8 cellular contexts compared by ENCODE assay signal in genomic region chr7:72830567-72830966, GRCh38. TPM values are rescaled to one million over a fixed set of nuclear protein-coding genes. Genes with fewer than 3 reads are reported as not detected.
A peak's percentile ranks its signal among the peaks of the same experiment; 100 is the strongest.
DNase-seq lines count a peak whose midpoint lies in the region; ATAC-seq, FAIRE-seq and TF ChIP-seq lines count a peak whose summit lies in the region.
"Not testable (repeated sequence)": the region's sequence is repeated elsewhere in the genome, so short reads cannot be mapped to it uniquely, and the experiment has no call there.

No MANE protein-coding gene starts in this region.

- H2BK15ac ChIP-seq in IMR-90 (ENCODE audit: low read depth, low read length): not testable (repeated sequence)

- not testable (repeated sequence) for H3K4me1 ChIP-seq in IMR-90 (ENCODE audit: control insufficient read depth, insufficient read depth, low read length); esophagus (ENCODE audit: control insufficient read depth in 2 of 2, insufficient read depth in 2 of 2, low read length in 1 of 2); ovary (ENCODE audit: insufficient read depth)
- H3K4me1 ChIP-seq in HepG2 (ENCODE audit: insufficient read depth, low read length): peaks cover 12% of the 10 kb centered on the region
- H3K4me1 ChIP-seq in tibial artery: peaks cover 0 to 41% (median 21%) of the 10 kb centered on the region in 4 donors

- not testable (repeated sequence) for ATAC-seq in CD4-positive, alpha-beta T cell (ENCODE audit: poor library complexity); IMR-90 (ENCODE audit: low read depth); HepG2

- not testable (repeated sequence) for H2AK5ac ChIP-seq in IMR-90 (ENCODE audit: low read depth, low read length)

- H3K4me2 ChIP-seq in IMR-90 (ENCODE audit: low read depth, low read length): peak overlapping the region; percentile 76
- peak overlapping the region; percentile 64 for H3K4me2 ChIP-seq in HepG2 (ENCODE audit: low read depth, low read length)

- H2BK20ac ChIP-seq in IMR-90 (ENCODE audit: low read depth, low read length): not testable (repeated sequence)

- peaks cover 24% of the 10 kb centered on the region for H3K4me1 Mint-ChIP-seq in CD4-positive, alpha-beta T cell (ENCODE audit: low read depth)
- H3K4me1 Mint-ChIP-seq in T-helper 2 cell treated with Interferon-gamma antibody and Interleukin-4, amounts not matched to agents 5 μg/mL and 100 μg/mL, for 36 hours (ENCODE audit: low read depth): peaks cover 20% of the 10 kb centered on the region

- not testable (repeated sequence) for DNase-seq in CD4-positive, alpha-beta T cell; T-helper 2 cell treated with Interferon-gamma antibody and Interleukin-4, amounts not matched to agents 5 μg/mL and 100 μg/mL, for 36 hours (ENCODE audit: low spot score); astrocyte of the cerebellum (ENCODE audit: low read depth); HepG2 (ENCODE audit: low spot score); ovary; tibial artery
- DNase-seq in IMR-90: peak; percentile 2

- H2BK5ac ChIP-seq in IMR-90 (ENCODE audit: low read depth, low read length, poor library complexity, severe bottlenecking): peak overlapping the region; percentile 21

- H3K9me3 ChIP-seq in CD4-positive, alpha-beta T cell (ENCODE audit: control insufficient read depth, low read length); IMR-90 (ENCODE audit: control insufficient read depth, insufficient read depth, low read length); esophagus (ENCODE audit: control insufficient read depth in 2 of 2, insufficient read depth in 1 of 2, low read depth in 1 of 2, low read length in 1 of 2); HepG2 (ENCODE audit: low read length); ovary; tibial artery: not testable (repeated sequence)

- not testable (repeated sequence) for FAIRE-seq in HepG2 (lab: Jason Lieb, UNC)

- H3K56ac ChIP-seq in IMR-90 (ENCODE audit: extremely low read depth, insufficient read depth, low read length): not testable (repeated sequence)

- H2AK9ac ChIP-seq in IMR-90 (replicated peaks; ENCODE audit: low read depth, low read length, poor library complexity): not testable (repeated sequence)

- H4K8ac ChIP-seq in IMR-90 (ENCODE audit: low read depth in 2 of 2, low read length in 2 of 2): 0 out of 4 replicates have a peak overlapping the region, but pooled peaks of 1 of the 2 experiments have one; percentile 14

- intact Hi-C loops in CD4-positive, alpha-beta T cell (cut with DNase I, micrococcal nuclease): loop anchor here in 1 of 2 experiments (5.0 kb wide), 1 partner anchor 52 kb away; no protein-coding TSS in a partner anchor
- intact Hi-C loops in IMR-90 (cut with micrococcal nuclease); HepG2 (cut with micrococcal nuclease; ENCODE audit: unreplicated experiment); ovary (cut with DNase I); tibial artery (cut with DNase I; ENCODE audit: low total_unique reads): not testable (repeated sequence)

- peak overlapping the region; percentile 94 for H3K27ac Mint-ChIP-seq in CD4-positive, alpha-beta T cell
- H3K27ac Mint-ChIP-seq in T-helper 2 cell treated with Interferon-gamma antibody and Interleukin-4, amounts not matched to agents 5 μg/mL and 100 μg/mL, for 36 hours: peak overlapping the region; percentile 98

- peaks cover 4 to 16% of the 10 kb centered on the region in 2 experiments; a peak in 3 of 4 replicates for H3K79me1 ChIP-seq in IMR-90 (ENCODE audit: low read depth in 1 of 2, low read length in 2 of 2)

- not testable (repeated sequence) for H3K9me1 ChIP-seq in IMR-90 (ENCODE audit: insufficient read depth, low read length)

- CTCF ChIA-PET in CD4-positive, alpha-beta T cell (lab: Charles Lee); IMR-90 (lab: Yijun Ruan, JAX); HepG2 (lab: Yijun Ruan, JAX; ENCODE audit: low intra/inter-chr PET ratio, low total read pairs): not testable (repeated sequence)

- 0 out of 2 replicates have a peak overlapping the region, but pooled peaks have one; percentile 3 for H3K14ac ChIP-seq in IMR-90 (replicated peaks; ENCODE audit: low read depth, low read length)

- H2AFZ ChIP-seq in IMR-90 (replicated peaks; ENCODE audit: low read length, poor library complexity); HepG2 (ENCODE audit: low read length): not testable (repeated sequence)

- H3K9ac ChIP-seq in IMR-90 (ENCODE audit: low read depth, low read length) (peak overlapping the region; percentile 73; the same call in 1 of the 2 replicates), HepG2 (ENCODE audit: insufficient read depth, low read depth, low read length) (peak overlapping the region; percentile 84)

- TF ChIP-seq EP300 in HepG2 (IDR thresholded peaks at IDR 0.05; ENCODE audit: low read depth in 2 of 2, low read length in 2 of 2); HepG2 (CRISPR knock-in tag; IDR thresholded peaks at IDR 0.05; ENCODE audit: borderline replicate concordance); ovary (IDR thresholded peaks at IDR 0.05): not testable (repeated sequence)

- not testable (repeated sequence) for H3K27me3 ChIP-seq in CD4-positive, alpha-beta T cell (ENCODE audit: control insufficient read depth, insufficient read depth, low read length); IMR-90 (ENCODE audit: control insufficient read depth, insufficient read depth, low read length); esophagus (ENCODE audit: control insufficient read depth in 1 of 2, insufficient read depth in 2 of 2, low read length in 2 of 2); HepG2 (ENCODE audit: control insufficient read depth in 1 of 2, insufficient read depth in 2 of 2, low read length in 2 of 2); ovary; tibial artery

- H4K5ac ChIP-seq in IMR-90 (ENCODE audit: low read depth, low read length): not testable (repeated sequence)

- H4K20me1 ChIP-seq in IMR-90 (ENCODE audit: insufficient read depth, low read length); HepG2 (ENCODE audit: insufficient read depth, low read length): not testable (repeated sequence)

- H3K4me3 ChIP-seq in IMR-90 (ENCODE audit: insufficient read depth, low read depth, low read length) (peak overlapping the region; percentile 63), astrocyte of the cerebellum (ENCODE audit: low read depth, low read length) (peak overlapping the region; percentile 58), esophagus (ENCODE audit: low read depth in 1 of 2, low read length in 2 of 2) (peak overlapping the region; percentile 70 to 74), HepG2 (replicated peaks in 1 of 3; ENCODE audit: insufficient read depth in 1 of 3, low read depth in 2 of 3, low read length in 3 of 3) (peak overlapping the region; percentile 71 to 78 (median 72); a peak in 4 of 6 replicates), ovary (peak overlapping the region; percentile 93), tibial artery (peak overlapping the region; percentile 69 to 79)

- H3K79me2 ChIP-seq in HepG2 (ENCODE audit: insufficient read depth, low read length): peaks cover 17% of the 10 kb centered on the region

- not testable (repeated sequence) for H3K4ac ChIP-seq in IMR-90 (ENCODE audit: low read depth, low read length)

- TF ChIP-seq POLR2A in IMR-90 (IDR thresholded peaks at IDR 0.05; ENCODE audit: low read depth, low read length); HepG2 (IDR thresholded peaks at IDR 0.05; ENCODE audit: insufficient read depth in 1 of 2, low read depth in 2 of 2, low read length in 2 of 2); ovary (IDR thresholded peaks at IDR 0.05): not testable (repeated sequence)

- not testable (repeated sequence) for H3K27me3 Mint-ChIP-seq in CD4-positive, alpha-beta T cell; T-helper 2 cell treated with Interferon-gamma antibody and Interleukin-4, amounts not matched to agents 5 μg/mL and 100 μg/mL, for 36 hours (ENCODE audit: low read depth)

- not testable (repeated sequence) for H2BK120ac ChIP-seq in IMR-90 (ENCODE audit: low read depth, low read length)

- not testable (repeated sequence) for BruUV-seq in IMR-90 (replicated peaks; lab: Mats Ljungman, UMichigan); HepG2 (replicated peaks; lab: Mats Ljungman, UMichigan)

- not testable (repeated sequence) for TF ChIP-seq RAD21 in IMR-90 (IDR thresholded peaks at IDR 0.05; ENCODE audit: low read length); HepG2 (CRISPR knock-in tag; IDR thresholded peaks at IDR 0.05)

- not testable (repeated sequence) for H3K18ac ChIP-seq in IMR-90 (ENCODE audit: low read depth, low read length)

- not testable (repeated sequence) for TF ChIP-seq CTCF in CD4-positive, alpha-beta T cell (IDR thresholded peaks at IDR 0.05); IMR-90 (conservative IDR thresholded peaks at IDR 0.05; ENCODE audit: low read depth, low read length); astrocyte of the cerebellum (IDR thresholded peaks at IDR 0.05; ENCODE audit: low read depth, low read length, missing control alignments); HepG2 (CRISPR knock-in tag; IDR thresholded peaks at IDR 0.05); ovary (IDR thresholded peaks at IDR 0.05); tibial artery (IDR thresholded peaks at IDR 0.05)

- H4K91ac ChIP-seq in IMR-90 (ENCODE audit: insufficient read depth, low read depth, low read length): not testable (repeated sequence)

- H3K27ac ChIP-seq in CD4-positive, alpha-beta T cell (ENCODE audit: low read depth, low read length); IMR-90 (ENCODE audit: insufficient read depth, low read length); HepG2 (ENCODE audit: extremely low read length, insufficient read depth, low read length): not testable (repeated sequence)
- H3K27ac ChIP-seq in esophagus (ENCODE audit: low read depth in 2 of 2, low read length in 1 of 2) (peak overlapping the region; percentile 96 to 98), ovary (peak overlapping the region in 1 of 2 donors; percentile 90), tibial artery (peak overlapping the region; percentile 94 to 95)

- not testable (repeated sequence) for H3K9me3 Mint-ChIP-seq in CD4-positive, alpha-beta T cell; T-helper 2 cell treated with Interferon-gamma antibody and Interleukin-4, amounts not matched to agents 5 μg/mL and 100 μg/mL, for 36 hours

- WGBS in IMR-90 (ENCODE audit: extremely low coverage in 2 of 2, insufficient read length in 1 of 2), 2 experiments: no CpG with 5 or more reads among the region's 5 CpGs
- WGBS in esophagus, 2 donors: 17 to 30% methylated on average over 3 to 5 of the region's 5 CpGs
- WGBS in HepG2 (ENCODE audit: low lambda C conversion rate): 55% methylated on average over 5 of the region's 5 CpGs
- 11 to 22% (median 18%) methylated on average over 5 of the region's 5 CpGs for WGBS in ovary, 3 donors

- not testable (repeated sequence) for H3K36me3 ChIP-seq in IMR-90 (ENCODE audit: control insufficient read depth, insufficient read depth, low read length); esophagus (ENCODE audit: control insufficient read depth in 2 of 2, insufficient read depth in 2 of 2, low read length in 1 of 2); ovary
- peaks cover 1 to 18% of the 10 kb centered on the region in 2 experiments; a peak in 3 of 5 replicates for H3K36me3 ChIP-seq in HepG2 (replicated peaks in 1 of 2; ENCODE audit: control insufficient read depth in 1 of 2, insufficient read depth in 2 of 2, low read length in 2 of 2)
- peaks cover 42 to 43% (median 42%) of the 10 kb centered on the region in 3 donors for H3K36me3 ChIP-seq in tibial artery

- peak overlapping the region; percentile 54 for H3K4me3 Mint-ChIP-seq in CD4-positive, alpha-beta T cell
- peak overlapping the region; percentile 93 for H3K4me3 Mint-ChIP-seq in T-helper 2 cell treated with Interferon-gamma antibody and Interleukin-4, amounts not matched to agents 5 μg/mL and 100 μg/mL, for 36 hours

- POLR2A ChIA-PET in CD4-positive, alpha-beta T cell (lab: Charles Lee): interaction anchor here (1.9 kb wide), 1 partner anchor 8 kb away, joined by 14 read pairs; no protein-coding TSS in a partner anchor
- POLR2A ChIA-PET in IMR-90 (lab: Charles Lee; ENCODE audit: unreplicated experiment): not testable (repeated sequence)
- POLR2A ChIA-PET in HepG2 (lab: Yijun Ruan, JAX): interaction anchor here (1.9 kb wide), 1 partner anchor 29 kb away, joined by 5 read pairs; no protein-coding TSS in a partner anchor

- dilution Hi-C loops in IMR-90 (cut with HindIII; ENCODE audit: low sequenced_read_pairs, unreplicated experiment): not testable (repeated sequence)

- H3K23ac ChIP-seq in IMR-90 (ENCODE audit: low read depth, low read length): not testable (repeated sequence)

- H3K36me3 Mint-ChIP-seq in CD4-positive, alpha-beta T cell (ENCODE audit: low read depth): peaks cover 54% of the 10 kb centered on the region
- H3K36me3 Mint-ChIP-seq in T-helper 2 cell treated with Interferon-gamma antibody and Interleukin-4, amounts not matched to agents 5 μg/mL and 100 μg/mL, for 36 hours (ENCODE audit: low read depth): peaks cover 27% of the 10 kb centered on the region

- in situ Hi-C loops in IMR-90 (cut with MboI; ENCODE audit: low sequenced_read_pairs); astrocyte of the cerebellum (cut with HindIII; ENCODE audit: low sequenced_read_pairs); HepG2 (cut with HindIII; ENCODE audit: extremely low pct_ligation_motif_present, low pct_unique_long_range_greater_than_20kb): not testable (repeated sequence)

RNA-seq across cellular contexts. Expression of gene TYW1B, which starts 2.6 kb away (rescaled TPM):
- total RNA-seq in CD4-positive, alpha-beta T cell: 1 to 10 TPM; 3.6 to 4.0 TPM
- total RNA-seq in IMR-90 (2012; rRNA removed) (1.7 and 1.8 TPM in 2 replicates), HepG2 (2016; rRNA removed; fragmentation: Illumina TruSeq; extraction: Trizol) (3.3 and 5.5 TPM in 2 replicates), ovary (1 to 10 TPM; 2.9 to 7.6 (median 3.4) TPM)
- polyA plus RNA-seq in IMR-90 (2012; rRNA removed) (0.73 and 1.0 TPM in 2 replicates), esophagus (1 to 10 TPM in 1 of 2 donors, under 1 TPM in 1; 0.89 to 1.9 TPM), HepG2 (2011; rRNA removed) (1.8 and 2.0 TPM in 2 replicates), ovary (1 to 10 TPM; 2.5 to 2.8 TPM)
- 0.16 and 0.28 TPM in 2 replicates for polyA plus RNA-seq in IMR-90 (2012; cell fraction: cytosol; rRNA removed)
- polyA plus RNA-seq in IMR-90 (2012; cell fraction: nucleus; rRNA removed; ENCODE audit: low replicate concordance): 0.40 and 2.0 TPM in 2 replicates
- 1.5 and 1.6 TPM in 2 replicates for total RNA-seq in HepG2 (2016; cell fraction: cytosol; rRNA removed; fragmentation: Illumina TruSeq; extraction: Trizol; ENCODE audit: low read depth)
- total RNA-seq in HepG2 (2016; cell fraction: insoluble cytoplasmic fraction; rRNA removed; fragmentation: Illumina TruSeq; extraction: Trizol): 2.8 and 5.6 TPM in 2 replicates
- 1.2 and 1.3 TPM in 2 replicates for total RNA-seq in HepG2 (2016; cell fraction: membrane; rRNA removed; fragmentation: Illumina TruSeq; extraction: Trizol)
- total RNA-seq in HepG2 (2016; cell fraction: nucleus; rRNA removed; fragmentation: Illumina TruSeq; extraction: Trizol): 9.3 and 10.6 TPM in 2 replicates
- polyA plus RNA-seq in HepG2 (2011; cell fraction: cytosol; rRNA removed): 1.1 and 1.4 TPM in 2 replicates
- 1.1 and 1.4 TPM in 2 replicates for polyA plus RNA-seq in HepG2 (2011; cell fraction: nucleus; rRNA removed)
- 1.9 TPM in 2 replicates for polyA plus RNA-seq in HepG2 (2012)
- polyA plus RNA-seq in HepG2 (2016; cell fraction: cytosol; fragmentation: Illumina TruSeq; extraction: Trizol; ENCODE audit: low read depth): 0.45 and 0.68 TPM in 2 replicates
- 1.6 and 1.9 TPM in 2 replicates for polyA plus RNA-seq in HepG2 (2016; cell fraction: insoluble cytoplasmic fraction; fragmentation: Illumina TruSeq; extraction: Trizol; ENCODE audit: low read depth)
- 0.79 and 1.1 TPM in 2 replicates for polyA plus RNA-seq in HepG2 (2016; cell fraction: membrane; fragmentation: Illumina TruSeq; extraction: Trizol; ENCODE audit: low read depth)
- 4.3 and 4.4 TPM in 2 replicates for polyA plus RNA-seq in HepG2 (2016; cell fraction: nucleus; fragmentation: Illumina TruSeq; extraction: Trizol; ENCODE audit: insufficient read depth, low read depth)
- 2.6 and 4.8 TPM in 2 replicates for polyA minus RNA-seq in HepG2 (2011; rRNA and poly(A)+ RNA removed; ENCODE audit: low replicate concordance)
- polyA minus RNA-seq in HepG2 (2011; cell fraction: cytosol; rRNA and poly(A)+ RNA removed): 1.6 and 2.0 TPM in 2 replicates
- polyA minus RNA-seq in HepG2 (2011; cell fraction: nucleus; rRNA and poly(A)+ RNA removed): 8.5 and 9.2 TPM in 2 replicates
